In genomic region chr7:19290066-19290465, GRCh38 we compare ENCODE assay signal across 18 cellular contexts.
A peak's percentile ranks its signal among the peaks of the same experiment; 100 is the strongest.
DNase-seq lines count a peak whose midpoint lies in the region; ATAC-seq and FAIRE-seq lines count a peak whose summit lies in the region.
"Had no signal": no experiment of that assay in that cellular context is flagged by ENCODE, and none has a peak within 500 bp of the region (broad histone marks: within the 10 kb centered on the region; RNA-seq: fewer than 3 reads in every experiment).

No MANE protein-coding gene starts in this region.

- DNase-seq in COLO829 (ENCODE audit: low spot score) (peak; percentile 87), RPMI7951 (ENCODE audit: low read depth) (peak; percentile 35), foreskin melanocyte (peak; percentile 88), left cardiac atrium (no peak), inferior parietal cortex (ENCODE audit: extremely low spot score) (no peak)
- DNase-seq: C1 segment of cervical spinal cord; CD4-positive, CD25-positive, alpha-beta regulatory T cell; CD8-positive, alpha-beta T cell; DMS 273 treated with DMSO at 0.1 percent for 48 hours; DMS79; EL; GF-D8; HFFc6 had no signal

- intact Hi-C loops in left cardiac atrium (cut with DNase I): no loop called here

- no peak for ATAC-seq in left cardiac atrium
- ATAC-seq: CD8-positive, alpha-beta T cell; GM23338 had no signal

- peak; percentile 46 for FAIRE-seq in G401.6 (lab: Jason Lieb, UNC)
- FAIRE-seq: D721Med, GM12891, GM18507 had no signal

Comparison
In these comparisons a context has a peak if more than half of its experiments do, and no peak if none do; other contexts are left out.
1. DNase-seq: peak in COLO829 (single experiment), RPMI7951 (single experiment) and foreskin melanocyte (single experiment); none in left cardiac atrium (single experiment) and inferior parietal cortex (single experiment).